ENCODE assay signal across 9 cellular contexts in genomic region chr14:62691613-62692489, GRCh38.
DNase-seq lines count a peak whose midpoint lies in the region; ATAC-seq and TF ChIP-seq lines count a peak whose summit lies in the region.
"Had no signal": no experiment of that assay in that cellular context is flagged by ENCODE, and none has a peak within 500 bp of the region (broad histone marks: within the 10 kb centered on the region; RNA-seq: fewer than 3 reads in every experiment).

No MANE protein-coding gene starts in this region.

- H3K4me1 Mint-ChIP-seq in naive thymus-derived CD4-positive, alpha-beta T cell, result no peaks in the 10 kb centered on the region

- H3K27ac ChIP-seq in brain microvascular endothelial cell, result peak overlapping the region; percentile 52
- H3K27ac ChIP-seq in naive thymus-derived CD4-positive, alpha-beta T cell (ENCODE audit: low read depth, low read length), result no peak overlapping the region

- TF ChIP-seq CTCF in brain microvascular endothelial cell (IDR thresholded peaks at IDR 0.05; ENCODE audit: low read depth, low read length, missing control alignments), result no peak

- DNase-seq in COLO829 (ENCODE audit: low spot score) (peak; percentile 15), NCI-H146 (lab: John Stamatoyannopoulos, UW) (peak; percentile 92), brain microvascular endothelial cell (peak; percentile 44), mucosa of gallbladder (ENCODE audit: low spot score) (peak; percentile 68)
- DNase-seq in naive thymus-derived CD4-positive, alpha-beta T cell, result no peak

- H3K4me1 ChIP-seq in naive thymus-derived CD4-positive, alpha-beta T cell (ENCODE audit: control insufficient read depth in 2 of 2, insufficient read depth in 2 of 2, low read length in 2 of 2), result no peaks in the 10 kb centered on the region

- ATAC-seq in GM21381 (IDR thresholded peaks at IDR 0.05; ENCODE audit: unreplicated experiment) (no peak), GM21367 (IDR thresholded peaks at IDR 0.05; ENCODE audit: unreplicated experiment) (no peak), HG02884 (IDR thresholded peaks at IDR 0.05; ENCODE audit: unreplicated experiment) (no peak)
- ATAC-seq in naive thymus-derived CD4-positive, alpha-beta T cell, result no peak
- ATAC-seq: GM12878 had no signal

- POLR2A ChIA-PET in naive thymus-derived CD4-positive, alpha-beta T cell (lab: Charles Lee), result no interaction called here

- H3K4me3 ChIP-seq in brain microvascular endothelial cell (ENCODE audit: low read depth, low read length), result no peak overlapping the region
- no peak overlapping the region for H3K4me3 ChIP-seq in naive thymus-derived CD4-positive, alpha-beta T cell (ENCODE audit: low read length)
- H3K4me3 ChIP-seq: GM12878 had no signal

- H3K27me3 ChIP-seq in brain microvascular endothelial cell (replicated peaks), result no peaks in the 10 kb centered on the region
- no peaks in the 10 kb centered on the region for H3K27me3 ChIP-seq in naive thymus-derived CD4-positive, alpha-beta T cell (ENCODE audit: control insufficient read depth in 2 of 2, insufficient read depth in 2 of 2, low read length in 2 of 2)

- CTCF ChIA-PET in naive thymus-derived CD4-positive, alpha-beta T cell (lab: Charles Lee), result no interaction called here

- H3K27me3 Mint-ChIP-seq in naive thymus-derived CD4-positive, alpha-beta T cell, result no peaks in the 10 kb centered on the region

- intact Hi-C loops in naive thymus-derived CD4-positive, alpha-beta T cell (cut with micrococcal nuclease), result no loop called here

- H3K9me3 Mint-ChIP-seq in naive thymus-derived CD4-positive, alpha-beta T cell, result peaks cover 0 to 20% (median 7%) of the 10 kb centered on the region in 11 donors

- no peaks in the 10 kb centered on the region for H3K36me3 Mint-ChIP-seq in naive thymus-derived CD4-positive, alpha-beta T cell

- no peak overlapping the region for H3K4me3 Mint-ChIP-seq in naive thymus-derived CD4-positive, alpha-beta T cell

- no peaks in the 10 kb centered on the region for H3K9me3 ChIP-seq in naive thymus-derived CD4-positive, alpha-beta T cell (ENCODE audit: control insufficient read depth in 2 of 3, low read length in 3 of 3)

- H3K27ac Mint-ChIP-seq in naive thymus-derived CD4-positive, alpha-beta T cell, result no peak overlapping the region

- H3K36me3 ChIP-seq in brain microvascular endothelial cell (replicated peaks), result no peaks in the 10 kb centered on the region
- H3K36me3 ChIP-seq in naive thymus-derived CD4-positive, alpha-beta T cell (ENCODE audit: control insufficient read depth in 2 of 3, insufficient read depth in 3 of 3, low read length in 3 of 3), result no peaks in the 10 kb centered on the region

- in situ Hi-C loops in brain microvascular endothelial cell (cut with HindIII; ENCODE audit: low pct_ligation_motif_present, low sequenced_read_pairs), result no loop called here

Comparison
In these comparisons a context has a peak if more than half of its experiments do, and no peak if none do; other contexts are left out.
1. DNase-seq: peak in COLO829 (single experiment), NCI-H146 (single experiment), brain microvascular endothelial cell (single experiment) and mucosa of gallbladder (single experiment); none in naive thymus-derived CD4-positive, alpha-beta T cell (0 of 9).